Comparison of ENCODE assay signal across 1 cellular context in genomic region chr10:49610735-49611165, GRCh38.
TF ChIP-seq lines count a peak whose summit lies in the region.

No MANE protein-coding gene starts in this region.

TF ChIP-seq in SK-N-SH treated with all-trans-retinoic acid at 6 μM for 48 hours, 23 proteins besides CTCF, POLR2A, EP300 and RAD21 (continued from another document):
- no peak for TF ChIP-seq PATZ1 (CRISPR knock-in tag; IDR thresholded peaks at IDR 0.05; ENCODE audit: borderline replicate concordance)
- TF ChIP-seq ZNF70 (CRISPR knock-in tag; IDR thresholded peaks at IDR 0.05) = no peak
- no peak for TF ChIP-seq ZFP3 (CRISPR knock-in tag; IDR thresholded peaks at IDR 0.05)
- no peak for TF ChIP-seq SNAI2 (CRISPR knock-in tag; IDR thresholded peaks at IDR 0.05)
- TF ChIP-seq ZC3H10 (CRISPR knock-in tag; IDR thresholded peaks at IDR 0.05) = no peak
TF ChIP-seq in SK-N-SH treated with all-trans-retinoic acid at 6 μM for 48 hours: peak in this region for 0.
